In genomic region chr7:66843492-66843891, GRCh38 we compare ENCODE assay signal across 8 cellular contexts.
DNase-seq lines count a peak whose midpoint lies in the region; ATAC-seq and TF ChIP-seq lines count a peak whose summit lies in the region.
"Not testable (repeated sequence)": the region's sequence is repeated elsewhere in the genome, so short reads cannot be mapped to it uniquely, and the experiment has no call there.

No MANE protein-coding gene starts in this region.

- H3K79me2 ChIP-seq in ACC112 (ENCODE audit: control insufficient read depth, insufficient read depth, low read length, unreplicated experiment): not testable (repeated sequence)
- H3K79me2 ChIP-seq in SK-N-SH (ENCODE audit: insufficient read depth): peaks cover 10% of the 10 kb centered on the region; the same call in 1 of the 2 replicates

- H3K9me3 Mint-ChIP-seq in HFFc6; activated T-helper 17 cell treated with anti-CD3 and anti-CD28 coated beads, Interleukin-2, amount 50 U/mL, for 72 hours; dendritic cell treated with granulocyte-macrophage colony-stimulating factor and Interleukin-4, amounts not matched to agents 40 ng/mL and 50 ng/mL, for 4 days; natural killer cell treated with Interleukin-12 subunit alpha and Interleukin-12 subunit beta and Interleukin-15 and Interleukin-18, amount 100 ng/mL, for 72 hours: not testable (repeated sequence)

- not testable (repeated sequence) for TF ChIP-seq CTCF in HFFc6 (IDR thresholded peaks at IDR 0.05); SK-N-SH (IDR thresholded peaks at IDR 0.05)

- H3K27ac ChIP-seq in ACC112 (ENCODE audit: low read depth, low read length); SK-N-SH (ENCODE audit: low read depth in 2 of 2, low read length in 1 of 2); iPS-18a (ENCODE audit: low read length): not testable (repeated sequence)

- not testable (repeated sequence) for TF ChIP-seq EP300 in SK-N-SH (IDR thresholded peaks at IDR 0.05; ENCODE audit: borderline replicate concordance in 1 of 2, low read depth in 1 of 2, low read length in 1 of 2)

- H3K4me3 ChIP-seq in ACC112 (ENCODE audit: low read depth, low read length): peak overlapping the region; percentile 82
- peak overlapping the region; percentile 70 to 98; a peak in 2 of 4 replicates for H3K4me3 ChIP-seq in SK-N-SH (ENCODE audit: low read depth in 2 of 2, low read length in 1 of 2)
- H3K4me3 ChIP-seq in iPS-18a (ENCODE audit: low read length): peak overlapping the region; percentile 85
- peak overlapping the region; percentile 86 for H3K4me3 ChIP-seq in skeletal muscle satellite cell (ENCODE audit: low read length)

- POLR2A ChIA-PET in SK-N-SH (lab: Yijun Ruan, JAX): not testable (repeated sequence)

- not testable (repeated sequence) for H3K36me3 Mint-ChIP-seq in HFFc6 (ENCODE audit: low read depth); activated T-helper 17 cell treated with anti-CD3 and anti-CD28 coated beads, Interleukin-2, amount 50 U/mL, for 72 hours (ENCODE audit: low read depth); dendritic cell treated with granulocyte-macrophage colony-stimulating factor and Interleukin-4, amounts not matched to agents 40 ng/mL and 50 ng/mL, for 4 days (ENCODE audit: low read depth); natural killer cell treated with Interleukin-12 subunit alpha and Interleukin-12 subunit beta and Interleukin-15 and Interleukin-18, amount 100 ng/mL, for 72 hours

- H3K4me3 Mint-ChIP-seq in HFFc6: peak overlapping the region; percentile 96
- peak overlapping the region; percentile 87 for H3K4me3 Mint-ChIP-seq in activated T-helper 17 cell treated with anti-CD3 and anti-CD28 coated beads, Interleukin-2, amount 50 U/mL, for 72 hours
- peak overlapping the region; percentile 87 for H3K4me3 Mint-ChIP-seq in dendritic cell treated with granulocyte-macrophage colony-stimulating factor and Interleukin-4, amounts not matched to agents 40 ng/mL and 50 ng/mL, for 4 days
- peak overlapping the region; percentile 93 for H3K4me3 Mint-ChIP-seq in natural killer cell treated with Interleukin-12 subunit alpha and Interleukin-12 subunit beta and Interleukin-15 and Interleukin-18, amount 100 ng/mL, for 72 hours

- TF ChIP-seq RAD21 in SK-N-SH (IDR thresholded peaks at IDR 0.05; ENCODE audit: low read length): not testable (repeated sequence)

- not testable (repeated sequence) for ATAC-seq in activated T-helper 17 cell treated with anti-CD3 and anti-CD28 coated beads, Interleukin-2, amount 50 U/mL, for 72 hours (replicated peaks); natural killer cell treated with Interleukin-12 subunit alpha and Interleukin-12 subunit beta and Interleukin-15 and Interleukin-18, amount 100 ng/mL, for 72 hours

- not testable (repeated sequence) for H3K36me3 ChIP-seq in ACC112 (ENCODE audit: insufficient read depth, low read length); SK-N-SH (replicated peaks in 1 of 2; ENCODE audit: control insufficient read depth in 1 of 2, insufficient read depth in 2 of 2, low read length in 1 of 2); iPS-18a (ENCODE audit: control insufficient read depth, low read depth, low read length); skeletal muscle satellite cell (ENCODE audit: insufficient read depth, low read length)

- DNase-seq in HFFc6; SK-N-SH; natural killer cell treated with Interleukin-12 subunit alpha and Interleukin-12 subunit beta and Interleukin-15 and Interleukin-18, amount 100 ng/mL, for 72 hours (ENCODE audit: low spot score): not testable (repeated sequence)

- intact Hi-C loops in dendritic cell treated with granulocyte-macrophage colony-stimulating factor and Interleukin-4, amounts not matched to agents 40 ng/mL and 50 ng/mL, for 4 days (cut with micrococcal nuclease): loop anchor here (5.0 kb wide), 1 partner anchor 34 kb away; no protein-coding TSS in a partner anchor

- peak overlapping the region; percentile 100; the same call in 1 of the 2 replicates for H3K27ac Mint-ChIP-seq in HFFc6
- peak overlapping the region; percentile 97 for H3K27ac Mint-ChIP-seq in activated T-helper 17 cell treated with anti-CD3 and anti-CD28 coated beads, Interleukin-2, amount 50 U/mL, for 72 hours
- H3K27ac Mint-ChIP-seq in dendritic cell treated with granulocyte-macrophage colony-stimulating factor and Interleukin-4, amounts not matched to agents 40 ng/mL and 50 ng/mL, for 4 days: peak overlapping the region; percentile 97
- peak overlapping the region; percentile 90 to 96 for H3K27ac Mint-ChIP-seq in natural killer cell treated with Interleukin-12 subunit alpha and Interleukin-12 subunit beta and Interleukin-15 and Interleukin-18, amount 100 ng/mL, for 72 hours

- H3K27me3 ChIP-seq in ACC112 (ENCODE audit: insufficient read depth, low read length); SK-N-SH (ENCODE audit: insufficient read depth); iPS-18a (ENCODE audit: control insufficient read depth, insufficient read depth, low read length); skeletal muscle satellite cell (ENCODE audit: control insufficient read depth, insufficient read depth, low read length): not testable (repeated sequence)

- WGBS in SK-N-SH (ENCODE audit: low lambda C conversion rate): 70% methylated on average over 7 of the region's 7 CpGs

- not testable (repeated sequence) for H3K9me3 ChIP-seq in SK-N-SH; iPS-18a (ENCODE audit: control insufficient read depth, low read depth, low read length); skeletal muscle satellite cell (replicated peaks; ENCODE audit: low read length)

- H3K9me2 ChIP-seq in SK-N-SH: not testable (repeated sequence)

- CTCF ChIA-PET in SK-N-SH (lab: Yijun Ruan, JAX): interaction anchor here (1.5 kb wide), 1 partner anchor 20 kb away, joined by 4 read pairs; no protein-coding TSS in a partner anchor

- H4K20me1 ChIP-seq in SK-N-SH (ENCODE audit: insufficient read depth): not testable (repeated sequence)

- not testable (repeated sequence) for H3K9ac ChIP-seq in SK-N-SH; skeletal muscle satellite cell (ENCODE audit: low read depth, low read length)
- peak overlapping the region; percentile 96 for H3K9ac ChIP-seq in iPS-18a (ENCODE audit: low read length)

- H3K4me1 ChIP-seq in ACC112 (ENCODE audit: control insufficient read depth, insufficient read depth, low read length, unreplicated experiment) (peaks cover 23% of the 10 kb centered on the region), iPS-18a (ENCODE audit: control insufficient read depth, low read depth, low read length) (peaks cover 11% of the 10 kb centered on the region), skeletal muscle satellite cell (ENCODE audit: control insufficient read depth, insufficient read depth, low read length) (peaks cover 14% of the 10 kb centered on the region)
- not testable (repeated sequence) for H3K4me1 ChIP-seq in SK-N-SH (ENCODE audit: control insufficient read depth in 1 of 2, insufficient read depth in 2 of 2, low read depth in 1 of 2, low read length in 1 of 2)

- H3K4me2 ChIP-seq in SK-N-SH: peak overlapping the region; percentile 93; the same call in 1 of the 2 replicates
- H3K4me2 ChIP-seq in skeletal muscle satellite cell (ENCODE audit: low read length): peak overlapping the region; percentile 85

- H3F3A ChIP-seq in SK-N-SH (replicated peaks; ENCODE audit: insufficient read depth): not testable (repeated sequence)

- not testable (repeated sequence) for H2AFZ ChIP-seq in ACC112 (ENCODE audit: low read length, unreplicated experiment)
- peak overlapping the region; percentile 99 for H2AFZ ChIP-seq in SK-N-SH (ENCODE audit: low read depth)

- peaks cover 19% of the 10 kb centered on the region for H3K4me1 Mint-ChIP-seq in HFFc6 (ENCODE audit: low read depth)
- not testable (repeated sequence) for H3K4me1 Mint-ChIP-seq in activated T-helper 17 cell treated with anti-CD3 and anti-CD28 coated beads, Interleukin-2, amount 50 U/mL, for 72 hours
- H3K4me1 Mint-ChIP-seq in dendritic cell treated with granulocyte-macrophage colony-stimulating factor and Interleukin-4, amounts not matched to agents 40 ng/mL and 50 ng/mL, for 4 days (ENCODE audit: low read depth): peaks cover 35% of the 10 kb centered on the region
- peaks cover 6 to 23% of the 10 kb centered on the region in 2 donors for H3K4me1 Mint-ChIP-seq in natural killer cell treated with Interleukin-12 subunit alpha and Interleukin-12 subunit beta and Interleukin-15 and Interleukin-18, amount 100 ng/mL, for 72 hours (ENCODE audit: low read depth in 2 of 2)

- not testable (repeated sequence) for H3K27me3 Mint-ChIP-seq in HFFc6 (ENCODE audit: insufficient read depth); activated T-helper 17 cell treated with anti-CD3 and anti-CD28 coated beads, Interleukin-2, amount 50 U/mL, for 72 hours; dendritic cell treated with granulocyte-macrophage colony-stimulating factor and Interleukin-4, amounts not matched to agents 40 ng/mL and 50 ng/mL, for 4 days; natural killer cell treated with Interleukin-12 subunit alpha and Interleukin-12 subunit beta and Interleukin-15 and Interleukin-18, amount 100 ng/mL, for 72 hours
